Comparison of ENCODE assay signal across 8 cellular contexts in genomic region chr5:161332343-161332742, GRCh38.
"Had no signal": no experiment of that assay in that cellular context is flagged by ENCODE, and none has a peak within 500 bp of the region (broad histone marks: within the 10 kb centered on the region; RNA-seq: fewer than 3 reads in every experiment).

No MANE protein-coding gene starts in this region.

- ATAC-seq: GM12878 had no signal

- H3K4me3 ChIP-seq: GM12878 had no signal

- FAIRE-seq: G401.6, GM12878, GM12891, GM12892, GM18507, GM19239 had no signal

- DNase-seq: GDM1, GF-D8 had no signal
